8 cellular contexts compared by ENCODE assay signal in the genomic region with DNA sequence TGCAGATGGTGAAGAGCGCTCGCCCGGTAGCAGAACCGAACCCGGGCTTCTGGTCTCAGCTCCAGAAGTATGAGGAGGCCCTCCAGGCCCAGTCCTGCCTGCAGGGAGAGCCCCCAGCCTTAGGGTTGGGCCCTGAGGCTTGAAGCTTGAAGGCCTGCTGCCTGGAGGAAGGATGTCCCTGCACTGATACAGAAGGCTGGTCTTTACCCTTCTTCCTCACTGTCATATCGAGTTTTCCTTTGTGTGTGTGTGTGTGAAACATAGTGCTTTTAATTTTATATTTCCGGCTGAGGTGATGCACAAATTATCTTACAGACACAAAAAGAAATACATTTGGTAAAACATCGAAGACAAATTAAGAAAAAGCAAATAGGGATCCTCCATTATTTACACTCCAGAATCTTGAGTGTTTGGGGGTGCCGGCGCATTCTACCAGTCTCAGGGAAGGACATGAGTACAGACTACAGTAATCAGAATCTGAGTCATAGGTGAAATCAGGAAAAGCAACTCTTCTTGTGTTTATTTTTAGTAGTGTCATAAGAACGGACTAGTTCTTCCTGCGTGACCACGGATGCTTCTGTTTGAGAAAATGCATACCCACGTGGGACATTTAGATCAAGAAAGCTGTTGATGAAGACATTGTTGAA. TPM values are rescaled to one million over a fixed set of nuclear protein-coding genes. Genes with fewer than 3 reads are reported as not detected.
DNase-seq lines count a peak whose midpoint lies in the region; ATAC-seq, FAIRE-seq and TF ChIP-seq lines count a peak whose summit lies in the region.

No MANE protein-coding gene starts in this region.

- no peak for TF ChIP-seq CTCF in D721Med (IDR thresholded peaks at IDR 0.05; ENCODE audit: insufficient read depth, missing control alignments)

- peaks cover 82% of the 10 kb centered on the region for H3K4me1 Mint-ChIP-seq in stimulated activated naive CD8-positive, alpha-beta T cell treated with anti-CD3 and anti-CD28 coated beads, Interleukin-15, Interleukin-2, amounts not matched to agents 100 ng/mL and 50 ng/mL, for 24 hours (ENCODE audit: low read depth)
- H3K4me1 Mint-ChIP-seq in stimulated activated memory B cell treated with anti-CD40 and anti-IgM and Interleukin-4, amounts not matched to agents 10 μg/mL and 1 μg/mL and 100 μg/mL, for 72 hours: peaks cover 69% of the 10 kb centered on the region

- DNase-seq in stimulated activated naive CD8-positive, alpha-beta T cell treated with anti-CD3 and anti-CD28 coated beads, Interleukin-15, Interleukin-2, amounts not matched to agents 100 U/mL and 50 U/mL, for 24 hours: no peak
- peak; percentile 73 for DNase-seq in M059J (ENCODE audit: low read depth)
- peak; percentile 59 for DNase-seq in adipocyte (ENCODE audit: low read depth)
- DNase-seq in effector CD8-positive, alpha-beta T cell (lab: John Stamatoyannopoulos, UW): no peak
- no peak for DNase-seq in D721Med (ENCODE audit: insufficient read length, low spot score)

- H3K4me1 ChIP-seq in adipocyte (ENCODE audit: control insufficient read depth, insufficient read depth, low read length): peaks cover 52% of the 10 kb centered on the region

- H3K27me3 Mint-ChIP-seq in stimulated activated naive CD8-positive, alpha-beta T cell treated with anti-CD3 and anti-CD28 coated beads, Interleukin-15, Interleukin-2, amounts not matched to agents 100 ng/mL and 50 ng/mL, for 24 hours: no peaks in the 10 kb centered on the region
- H3K27me3 Mint-ChIP-seq in stimulated activated memory B cell treated with anti-CD40 and anti-IgM and Interleukin-4, amounts not matched to agents 10 μg/mL and 1 μg/mL and 100 μg/mL, for 72 hours: no peaks in the 10 kb centered on the region

- H3K27ac Mint-ChIP-seq in stimulated activated naive CD8-positive, alpha-beta T cell treated with anti-CD3 and anti-CD28 coated beads, Interleukin-15, Interleukin-2, amounts not matched to agents 100 ng/mL and 50 ng/mL, for 24 hours: peak overlapping the region; percentile 89
- H3K27ac Mint-ChIP-seq in stimulated activated memory B cell treated with anti-CD40 and anti-IgM and Interleukin-4, amounts not matched to agents 10 μg/mL and 1 μg/mL and 100 μg/mL, for 72 hours: peak overlapping the region; percentile 89

- peak overlapping the region; percentile 93 for H3K4me3 Mint-ChIP-seq in stimulated activated naive CD8-positive, alpha-beta T cell treated with anti-CD3 and anti-CD28 coated beads, Interleukin-15, Interleukin-2, amounts not matched to agents 100 ng/mL and 50 ng/mL, for 24 hours
- H3K4me3 Mint-ChIP-seq in stimulated activated memory B cell treated with anti-CD40 and anti-IgM and Interleukin-4, amounts not matched to agents 10 μg/mL and 1 μg/mL and 100 μg/mL, for 72 hours: peak overlapping the region; percentile 91

- H3K9me3 Mint-ChIP-seq in stimulated activated naive CD8-positive, alpha-beta T cell treated with anti-CD3 and anti-CD28 coated beads, Interleukin-15, Interleukin-2, amounts not matched to agents 100 ng/mL and 50 ng/mL, for 24 hours: no peaks in the 10 kb centered on the region
- H3K9me3 Mint-ChIP-seq in stimulated activated memory B cell treated with anti-CD40 and anti-IgM and Interleukin-4, amounts not matched to agents 10 μg/mL and 1 μg/mL and 100 μg/mL, for 72 hours: no peaks in the 10 kb centered on the region

- peak overlapping the region; percentile 85 for H3K4me3 ChIP-seq in adipocyte (ENCODE audit: low read length)
- H3K4me3 ChIP-seq in iPS-18c (ENCODE audit: insufficient read depth, low read depth, low read length): peak overlapping the region; percentile 49; the same call in 1 of the 2 replicates

- H3K36me3 Mint-ChIP-seq in stimulated activated naive CD8-positive, alpha-beta T cell treated with anti-CD3 and anti-CD28 coated beads, Interleukin-15, Interleukin-2, amounts not matched to agents 100 ng/mL and 50 ng/mL, for 24 hours (ENCODE audit: low read depth): peaks cover 52% of the 10 kb centered on the region
- H3K36me3 Mint-ChIP-seq in stimulated activated memory B cell treated with anti-CD40 and anti-IgM and Interleukin-4, amounts not matched to agents 10 μg/mL and 1 μg/mL and 100 μg/mL, for 72 hours: peaks cover 39% of the 10 kb centered on the region

- H3K9ac ChIP-seq in adipocyte (ENCODE audit: low read length): peak overlapping the region; percentile 90

- FAIRE-seq in D721Med (lab: Jason Lieb, UNC): no peak

- H3K36me3 ChIP-seq in adipocyte (ENCODE audit: control insufficient read depth, insufficient read depth, low read length, severe bottlenecking): no peaks in the 10 kb centered on the region

- H3K9me3 ChIP-seq in adipocyte (ENCODE audit: control insufficient read depth, low read length): no peaks in the 10 kb centered on the region
- H3K9me3 ChIP-seq in iPS-18c (ENCODE audit: control insufficient read depth, insufficient read depth, low read length): peaks cover 2% of the 10 kb centered on the region

- ATAC-seq in stimulated activated naive CD8-positive, alpha-beta T cell treated with anti-CD3 and anti-CD28 coated beads, Interleukin-15, Interleukin-2, amounts not matched to agents 100 U/mL and 50 U/mL, for 24 hours: no peak
- ATAC-seq in stimulated activated memory B cell treated with anti-CD40 and anti-IgM and Interleukin-4, amounts not matched to agents 10 μg/mL and 1 μg/mL and 100 μg/mL, for 72 hours: peak; percentile 0

- no peaks in the 10 kb centered on the region for H3K27me3 ChIP-seq in adipocyte (replicated peaks; ENCODE audit: control insufficient read depth, insufficient read depth, low read length)

RNA-seq across cellular contexts. Expression of gene DUSP28, which starts 1.3 kb away (rescaled TPM):
- 3.6 and 4.1 TPM in 2 replicates for total RNA-seq in M059J (2014; rRNA removed; shearing (Covaris generic))

RNA-seq across cellular contexts. Expression of gene ANKMY1, which starts 3.7 kb away (rescaled TPM):
- 7.1 and 10.8 TPM in 2 replicates for total RNA-seq in M059J (2014; rRNA removed; shearing (Covaris generic))

RNA-seq across cellular contexts. Expression of gene RNPEPL1, which starts 6.8 kb away (rescaled TPM):
- total RNA-seq in M059J (2014; rRNA removed; shearing (Covaris generic)): 4.5 and 18.1 TPM in 2 replicates

RNA-seq across cellular contexts. Expression of gene CAPN10, which starts 25.1 kb away (rescaled TPM):
- 3.4 and 11.1 TPM in 2 replicates for total RNA-seq in M059J (2014; rRNA removed; shearing (Covaris generic))

Comparison
In these comparisons a context has a peak if more than half of its experiments do, and no peak if none do; other contexts are left out.
1. DNase-seq: peak in M059J (single experiment) and adipocyte (single experiment); none in stimulated activated naive CD8-positive, alpha-beta T cell treated with anti-CD3 and anti-CD28 coated beads, Interleukin-15, Interleukin-2, amounts not matched to agents 100 U/mL and 50 U/mL, for 24 hours (single experiment), effector CD8-positive, alpha-beta T cell (single experiment) and D721Med (single experiment).